ENCODE assay signal across 18 cellular contexts in the genomic region with DNA sequence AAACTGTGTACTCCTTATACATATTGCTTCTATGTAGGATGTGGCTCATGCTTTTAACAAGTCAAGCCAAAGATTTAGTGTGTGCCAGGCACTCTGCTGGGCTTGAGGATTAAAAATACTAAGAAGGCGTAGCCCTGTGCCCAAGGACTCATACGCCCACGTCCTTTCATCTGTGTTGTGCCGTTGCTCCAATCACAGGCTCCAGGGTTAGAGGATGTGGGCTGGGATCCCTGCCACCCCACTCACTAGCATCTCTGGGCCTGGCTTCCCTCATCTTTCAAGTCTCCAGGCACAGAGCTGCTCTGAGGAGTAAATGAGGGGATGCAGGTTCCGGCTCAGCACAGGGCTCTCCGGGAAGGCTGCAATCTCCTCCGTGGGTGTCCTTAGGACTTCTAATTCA.
"Had no signal": no experiment of that assay in that cellular context is flagged by ENCODE, and none has a peak within 500 bp of the region (broad histone marks: within the 10 kb centered on the region; RNA-seq: fewer than 3 reads in every experiment).

No MANE protein-coding gene starts in this region.

- H3K27ac ChIP-seq: adrenal gland, neural progenitor cell, ovary, WERI-Rb-1 had no signal

- H3K4me3 ChIP-seq: adrenal gland, neural progenitor cell, ovary had no signal

- DNase-seq: activated CD4-positive, alpha-beta T cell treated with anti-CD3 and anti-CD28 coated beads for 1 hour; activated CD8-positive, alpha-beta memory T cell treated with anti-CD3 and anti-CD28 coated beads for 24 hours; activated CD8-positive, alpha-beta memory T cell treated with anti-CD3 and anti-CD28 coated beads, Interleukin-2, amount 50 U/mL, for 48 hours; activated gamma-delta T cell; activated T-cell treated with anti-CD3 and anti-CD28 coated beads, Interleukin-2, amount 50 U/mL, for 48 hours; effector CD8-positive, alpha-beta T cell; immature natural killer cell; mesenchymal stem cell; stimulated activated CD4-positive, alpha-beta T cell treated with anti-CD3 and anti-CD28 coated beads, Interleukin-12 subunit alpha, Interleukin-12 subunit beta, amount 100 ng/mL, for 4 hours; stimulated activated CD4-positive, alpha-beta T cell treated with anti-CD3 and anti-CD28 coated beads, Interleukin-1b, Interleukin-23, amount 100 ng/mL, for 48 hours; stimulated activated CD8-positive, alpha-beta memory T cell treated with anti-CD3 and anti-CD28 coated beads, Interleukin-4, amount 100 ng/mL, for 48 hours; trophoblast cell; WERI-Rb-1 had no signal

- H3K27me3 ChIP-seq: adrenal gland, neural progenitor cell, ovary had no signal

- H3K4me1 ChIP-seq: adrenal gland, neural progenitor cell had no signal

- H3K36me3 ChIP-seq: adrenal gland, neural progenitor cell, ovary, WERI-Rb-1 had no signal

- ATAC-seq: esophagus mucosa; naive thymus-derived CD4-positive, alpha-beta T cell had no signal

- H3K9me3 ChIP-seq: adrenal gland, ovary had no signal
